ENCODE assay signal across 23 cellular contexts in genomic region chr7:43396193-43396747, GRCh38.
"Had no signal": no experiment of that assay in that cellular context is flagged by ENCODE, and none has a peak within 500 bp of the region (broad histone marks: within the 10 kb centered on the region; RNA-seq: fewer than 3 reads in every experiment).

No MANE protein-coding gene starts in this region.

- H3K36me3 Mint-ChIP-seq: memory B cell; natural killer cell treated with Interleukin-12 subunit alpha and Interleukin-12 subunit beta and Interleukin-15 and Interleukin-18, amount 100 ng/mL, for 72 hours; stimulated activated effector memory CD8-positive, alpha-beta T cell treated with anti-CD3 and anti-CD28 coated beads, Interleukin-12 subunit alpha, Interleukin-12 subunit beta, amount 100 ng/mL, for 72 hours; type B pancreatic cell had no signal

- H2AFZ ChIP-seq: hepatocyte, parathyroid adenoma had no signal

- H3K27ac ChIP-seq: dorsolateral prefrontal cortex, gastroesophageal sphincter, heart left ventricle, hepatocyte, lower lobe of right lung, parathyroid adenoma, right lobe of liver, stomach, testis, tibial artery had no signal

- H3K4me1 Mint-ChIP-seq: memory B cell; stimulated activated effector memory CD8-positive, alpha-beta T cell treated with anti-CD3 and anti-CD28 coated beads, Interleukin-12 subunit alpha, Interleukin-12 subunit beta, amount 100 ng/mL, for 72 hours had no signal

- H3K4me3 Mint-ChIP-seq: memory B cell; natural killer cell treated with Interleukin-12 subunit alpha and Interleukin-12 subunit beta and Interleukin-15 and Interleukin-18, amount 100 ng/mL, for 72 hours; neural crest cell; stimulated activated effector memory CD8-positive, alpha-beta T cell treated with anti-CD3 and anti-CD28 coated beads, Interleukin-12 subunit alpha, Interleukin-12 subunit beta, amount 100 ng/mL, for 72 hours; type B pancreatic cell had no signal

- H3K9me3 Mint-ChIP-seq: memory B cell; natural killer cell treated with Interleukin-12 subunit alpha and Interleukin-12 subunit beta and Interleukin-15 and Interleukin-18, amount 100 ng/mL, for 72 hours; neural crest cell; stimulated activated effector memory CD8-positive, alpha-beta T cell treated with anti-CD3 and anti-CD28 coated beads, Interleukin-12 subunit alpha, Interleukin-12 subunit beta, amount 100 ng/mL, for 72 hours had no signal

- H3K4me2 ChIP-seq: hepatocyte, smooth muscle cell had no signal

- H3K9me3 ChIP-seq: gastroesophageal sphincter, heart left ventricle, lower lobe of right lung, right lobe of liver, stomach, testis, tibial artery had no signal

- H3K4me1 ChIP-seq: gastroesophageal sphincter, heart left ventricle, lower lobe of right lung, parathyroid adenoma, right lobe of liver, stomach, testis, tibial artery had no signal

- H3K79me2 ChIP-seq: hepatocyte, parathyroid adenoma had no signal

- H3K36me3 ChIP-seq: gastroesophageal sphincter, heart left ventricle, lower lobe of right lung, right lobe of liver, stomach, tibial artery had no signal

- H3K27me3 Mint-ChIP-seq: progenitor cell of endocrine pancreas had no signal

- H3K27ac Mint-ChIP-seq: memory B cell; natural killer cell treated with Interleukin-12 subunit alpha and Interleukin-12 subunit beta and Interleukin-15 and Interleukin-18, amount 100 ng/mL, for 72 hours; progenitor cell of endocrine pancreas; stimulated activated effector memory CD8-positive, alpha-beta T cell treated with anti-CD3 and anti-CD28 coated beads, Interleukin-12 subunit alpha, Interleukin-12 subunit beta, amount 100 ng/mL, for 72 hours; type B pancreatic cell had no signal

- H3K4me3 ChIP-seq: dorsolateral prefrontal cortex, gastroesophageal sphincter, heart left ventricle, hepatocyte, lower lobe of right lung, right lobe of liver, smooth muscle cell, stomach, testis, tibial artery had no signal

- H3K9ac ChIP-seq: parathyroid adenoma had no signal

- H3K27me3 ChIP-seq: dorsolateral prefrontal cortex, hepatocyte, right lobe of liver, stomach, testis had no signal

- DNase-seq: dorsolateral prefrontal cortex; effector CD4-positive, alpha-beta T cell; foreskin fibroblast; heart left ventricle; left ventricle myocardium superior; lower lobe of right lung; right lobe of liver; stimulated activated CD4-positive, alpha-beta T cell treated with anti-CD3 and anti-CD28 coated beads, Interleukin-12 subunit alpha, Interleukin-12 subunit beta, amount 100 ng/mL, for 4 hours; stimulated activated CD4-positive, alpha-beta T cell treated with anti-CD3 and anti-CD28 coated beads, Interleukin-4, amount 100 ng/mL, for 24 hours; stimulated activated naive CD4-positive, alpha-beta T cell treated with Interleukin-2 at 50 U/mL for 16 hours; stomach; testis; tibial artery had no signal
